ENCODE assay signal across 1 cellular context in the genomic region with DNA sequence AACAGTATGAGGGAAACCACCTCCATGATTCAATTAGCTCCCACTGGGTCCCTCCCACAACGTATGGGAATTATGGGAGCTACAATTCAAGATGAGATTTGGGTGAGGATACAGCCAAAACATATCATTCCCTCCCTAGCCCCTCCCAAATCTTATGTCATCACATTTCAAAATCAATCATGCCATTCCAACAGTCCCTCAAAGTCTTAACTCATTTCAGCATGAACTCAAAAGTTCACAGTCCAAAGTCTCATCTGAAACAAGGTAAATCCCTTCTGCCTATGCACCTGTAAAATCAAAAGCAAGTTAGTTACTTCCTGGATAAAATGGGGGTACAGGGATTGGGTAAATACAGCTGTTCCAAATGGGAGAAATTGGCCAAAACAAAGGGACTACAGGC. TPM values are rescaled to one million over a fixed set of nuclear protein-coding genes. Genes with fewer than 3 reads are reported as not detected.
"Had no signal": no experiment of that assay in that cellular context is flagged by ENCODE, and none has a peak within 500 bp of the region (broad histone marks: within the 10 kb centered on the region; RNA-seq: fewer than 3 reads in every experiment).

No MANE protein-coding gene starts in this region.

RNA-seq across cellular contexts. Expression of a gene that starts 38.7 kb away (rescaled TPM):
- polyA plus RNA-seq: SK-N-SH had no signal
